Comparison of ENCODE assay signal across 8 cellular contexts in genomic region chr4:24583451-24584174, GRCh38. TPM values are rescaled to one million over a fixed set of nuclear protein-coding genes. Genes with fewer than 3 reads are reported as not detected.
DNase-seq lines count a peak whose midpoint lies in the region; ATAC-seq, FAIRE-seq and TF ChIP-seq lines count a peak whose summit lies in the region.

No MANE protein-coding gene starts in this region.

- POLR2A ChIA-PET in GM12878 (lab: Charles Lee) = interaction anchor here (0.7 to 1.2 kb wide), 2 partner anchors 9 to 10 kb away, joined by 3 to 6 read pairs; no protein-coding TSS in a partner anchor

- intact Hi-C loops in GM12878 (cut with micrococcal nuclease; ENCODE audit: unreplicated experiment) = loop anchor here (5.0 to 10.0 kb wide), 2 partner anchors 651 to 794 kb away; partner anchors contain the start of genes ANAPC4 and PI4K2B
- intact Hi-C loops in gastrocnemius medialis (cut with DNase I; ENCODE audit: low total_unique reads) = loop anchor here (1.0 to 10.0 kb wide), 5 partner anchors 112 to 651 kb away; partner anchors contain the start of gene PI4K2B

- BruUV-seq in GM12878 (replicated peaks; lab: Mats Ljungman, UMichigan) = TSS peak; percentile 69

- TF ChIP-seq RAD21 in GM12878 (IDR thresholded peaks at IDR 0.05; ENCODE audit: insufficient read depth, low read depth, low read length) = no peak

- CTCF ChIA-PET in GM12878 (lab: Yijun Ruan, JAX) = interaction anchor here (0.6 to 1.9 kb wide), 8 partner anchors 14 to 108 kb away, joined by 3 to 13 read pairs (median 4); no protein-coding TSS in a partner anchor

- H3K27ac ChIP-seq in GM12878 (ENCODE audit: control insufficient read depth, insufficient read depth) (peak overlapping the region; percentile 89), iPS DF 6.9 (ENCODE audit: low read length) (no peak overlapping the region), gastrocnemius medialis (peak overlapping the region; percentile 92 to 99 (median 98))

- WGBS in GM12878 (ENCODE audit: insufficient coverage, insufficient replicate concordance, low lambda C conversion rate, missing lambda C conversion rate) = 2% methylated on average over 21 of the region's 49 CpGs
- WGBS in iPS DF 6.9 (ENCODE audit: insufficient coverage, insufficient read length) = no CpG with 5 or more reads among the region's 49 CpGs

- peak; percentile 31 for ATAC-seq in GM18498 (IDR thresholded peaks at IDR 0.05; ENCODE audit: unreplicated experiment)
- peak; percentile 9 for ATAC-seq in HG02970 (IDR thresholded peaks at IDR 0.05; ENCODE audit: low FRiP score, unreplicated experiment)
- ATAC-seq in GM12878 = peak; percentile 51
- peak; percentile 46 to 56 for ATAC-seq in gastrocnemius medialis

- peak overlapping the region; percentile 95 for H3K9ac ChIP-seq in GM12878 (ENCODE audit: control insufficient read depth, insufficient read depth, low read length)

- SMC1A ChIA-PET in GM12878 (lab: Charles Lee; ENCODE audit: uncharacterized antibody, unreplicated experiment) = interaction anchor here (0.9 to 2.0 kb wide), 5 partner anchors 10 to 548 kb away, joined by 3 to 6 read pairs (median 3); no protein-coding TSS in a partner anchor

- in situ Hi-C loops in GM12878 (cut with MboI) = loop anchor here (10.0 to 25.0 kb wide), 2 partner anchors 651 to 1246 kb away; partner anchors contain the start of gene PI4K2B
- in situ Hi-C loops in gastrocnemius medialis (cut with MboI; ENCODE audit: low sequenced_read_pairs in 4 of 4) = loop anchor here in 2 of 4 donors (10.0 to 25.0 kb wide), 2 partner anchors 109 to 1329 kb away; partner anchors contain the start of gene SMIM20 (in 1 of the 2)

- TF ChIP-seq POLR2A in GM12878 (IDR thresholded peaks at IDR 0.05; ENCODE audit: low read depth, low read length) = no peak; the same call in 1 of the 2 replicates
- no peak for TF ChIP-seq POLR2A in gastrocnemius medialis (IDR thresholded peaks at IDR 0.05)

- peak overlapping the region; percentile 56 for H3K4me2 ChIP-seq in GM12878 (ENCODE audit: control insufficient read depth, insufficient read depth)

- no peaks in the 10 kb centered on the region for H3K9me3 ChIP-seq in GM12878 (replicated peaks; ENCODE audit: control insufficient read depth, insufficient read depth, low read length)
- no peaks in the 10 kb centered on the region for H3K9me3 ChIP-seq in iPS DF 6.9 (ENCODE audit: control insufficient read depth, insufficient read depth, low read length)
- no peaks in the 10 kb centered on the region for H3K9me3 ChIP-seq in gastrocnemius medialis

- RAD21 ChIA-PET in GM12878 (lab: Charles Lee; ENCODE audit: unreplicated experiment) = no interaction called here

- H3K4me1 ChIP-seq in GM12878 (ENCODE audit: control insufficient read depth, insufficient read depth, low read length) (peaks cover 7% of the 10 kb centered on the region), iPS DF 6.9 (ENCODE audit: control insufficient read depth, insufficient read depth, low read length) (peaks cover 2% of the 10 kb centered on the region; the same call in 1 of the 2 replicates), gastrocnemius medialis (peaks cover 36 to 43% of the 10 kb centered on the region in 2 donors)

- peak overlapping the region; percentile 71; the same call in 1 of the 2 replicates for H2AFZ ChIP-seq in GM12878 (ENCODE audit: control insufficient read depth, low read depth, low read length)

- H3K4me3 ChIP-seq in GM12878 (peak overlapping the region; percentile 70), iPS DF 6.9 (ENCODE audit: low read length) (peak overlapping the region; percentile 99), gastrocnemius medialis (peak overlapping the region; percentile 81 to 98 (median 94))

- no peaks in the 10 kb centered on the region; the same call in 1 of the 2 replicates for H4K20me1 ChIP-seq in GM12878 (ENCODE audit: control insufficient read depth, insufficient read depth)

- peaks cover 59% of the 10 kb centered on the region for H3K79me2 ChIP-seq in GM12878 (ENCODE audit: control insufficient read depth, insufficient read depth, low read length)

- no peaks in the 10 kb centered on the region for H3K27me3 ChIP-seq in GM12878 (replicated peaks in 1 of 2; ENCODE audit: control insufficient read depth in 2 of 2, insufficient read depth in 2 of 2, low read length in 1 of 2)
- H3K27me3 ChIP-seq in iPS DF 6.9 (ENCODE audit: control insufficient read depth, insufficient read depth, low read length) = no peaks in the 10 kb centered on the region
- no peaks in the 10 kb centered on the region for H3K27me3 ChIP-seq in gastrocnemius medialis

- peak; percentile 32 for DNase-seq in NCI-H187 treated with DMSO at 0.1 percent for 48 hours (lab: John Stamatoyannopoulos, UW)
- peak; percentile 17 for DNase-seq in T-helper 22 cell (ENCODE audit: low read depth)
- DNase-seq in GM12878 (ENCODE audit: low read depth, low spot score) = no peak
- no peak for DNase-seq in iPS DF 6.9 (ENCODE audit: low read depth, low spot score)
- peak; percentile 16 to 43 for DNase-seq in gastrocnemius medialis
- DNase-seq in epidermal melanocyte (ENCODE audit: insufficient read length, low spot score) = no peak

- FAIRE-seq in GM12878 (lab: Jason Lieb, UNC) = peak; percentile 68

- no peak for TF ChIP-seq CTCF in GM12878 (IDR thresholded peaks at IDR 0.05 in 2 of 3, conservative IDR thresholded peaks at IDR 0.05 in 1 of 3; ENCODE audit: control insufficient read depth in 2 of 3, extremely low read depth in 1 of 3, insufficient read depth in 1 of 3, low read depth in 3 of 3, low read length in 3 of 3)
- TF ChIP-seq CTCF in gastrocnemius medialis (IDR thresholded peaks at IDR 0.05 in 4 of 5, conservative IDR thresholded peaks at IDR 0.05 in 1 of 5) = no peak

- no peak for TF ChIP-seq EP300 in GM12878 (IDR thresholded peaks at IDR 0.05; ENCODE audit: borderline replicate concordance in 1 of 2, control insufficient read depth in 1 of 2, low read depth in 2 of 2, low read length in 2 of 2)

- H3K36me3 ChIP-seq in GM12878 (ENCODE audit: control insufficient read depth in 2 of 2, insufficient read depth in 2 of 2, low read length in 1 of 2) = peaks cover 0 to 7% of the 10 kb centered on the region in 2 experiments; a peak in 2 of 4 replicates
- H3K36me3 ChIP-seq in iPS DF 6.9 (ENCODE audit: control insufficient read depth, insufficient read depth, low read length) = no peaks in the 10 kb centered on the region
- H3K36me3 ChIP-seq in gastrocnemius medialis = no peaks in the 10 kb centered on the region

TF ChIP-seq in GM12878, 131 proteins besides CTCF, POLR2A, EP300 and RAD21 (continues in another document):
- no peak for TF ChIP-seq WRNIP1 (IDR thresholded peaks at IDR 0.05; ENCODE audit: borderline replicate concordance, low read depth, low read length)
- no peak for TF ChIP-seq HDAC6 (IDR thresholded peaks at IDR 0.05; ENCODE audit: unreplicated experiment)
- TF ChIP-seq BHLHE40 (IDR thresholded peaks at IDR 0.05; ENCODE audit: borderline replicate concordance in 1 of 2, low read depth in 2 of 2, low read length in 1 of 2) = no peak
- no peak for TF ChIP-seq BCLAF1 (IDR thresholded peaks at IDR 0.05)
- no peak for TF ChIP-seq DPF2 (IDR thresholded peaks at IDR 0.05)
- no peak for TF ChIP-seq MTA2 (IDR thresholded peaks at IDR 0.05; ENCODE audit: low read depth)
- TF ChIP-seq USF1 (IDR thresholded peaks at IDR 0.05; ENCODE audit: borderline replicate concordance, extremely low read length, insufficient read depth, low read depth, low read length) = no peak
- no peak for TF ChIP-seq TBL1XR1 (IDR thresholded peaks at IDR 0.05; ENCODE audit: low read depth, low read length)

RNA-seq across cellular contexts. Expression of gene DHX15, which starts 0.7 kb away (rescaled TPM):
- 593 and 596 TPM in 2 replicates for total RNA-seq in GM12878 (2013; cell fraction: nucleolus; rRNA removed)
- total RNA-seq in GM12878 (2014; rRNA removed) (269 and 322 TPM in 2 replicates), GM12878 (2014; rRNA removed; fragmentation: Illumina TruSeq; extraction: Trizol) (223 and 228 TPM in 2 replicates), GM12878 (2021) (166 and 167 TPM in 2 replicates), gastrocnemius medialis (10 to 100 TPM; 50.1 to 88.1 (median 61.2) TPM)
- polyA plus RNA-seq in GM12878 (2011; ENCODE audit: low read depth) = 104 TPM
- polyA plus RNA-seq in GM12878 (2011; rRNA removed) (242 and 333 TPM in 2 replicates), GM12878 (2014; fragmentation: Illumina TruSeq; extraction: Trizol) (201 and 240 TPM in 2 replicates), GM12878 (2014; fragmentation: Nextera tagmentation; extraction: Ambion mirVana) (100 to 1,000 TPM; 177 to 181 TPM), GM12878 (2014; rRNA removed) (147 and 166 TPM in 2 replicates), GM12878 (2016; fragmentation: Nextera tagmentation; extraction: Ambion mirVana) (100 to 1,000 TPM; 179 to 186 TPM)
- 92.7 and 108 TPM in 2 replicates for polyA plus RNA-seq in GM12878 (2011; cell fraction: cytosol; rRNA removed)
- 256 and 313 TPM in 2 replicates for polyA plus RNA-seq in GM12878 (2011; cell fraction: nucleus; rRNA removed)
- polyA plus RNA-seq in GM12878 (2012) = 107 and 121 TPM in 2 replicates
- 190 and 275 TPM in 2 replicates for polyA minus RNA-seq in GM12878 (2011; rRNA and poly(A)+ RNA removed)
- polyA minus RNA-seq in GM12878 (2011; cell fraction: cytosol; rRNA and poly(A)+ RNA removed) = 59.9 and 67.4 TPM in 2 replicates
- 224 and 298 TPM in 2 replicates for polyA minus RNA-seq in GM12878 (2011; cell fraction: nucleus; rRNA and poly(A)+ RNA removed)

Comparison
In these comparisons a context has a peak if more than half of its experiments do, and no peak if none do; other contexts are left out.
1. DNase-seq: peak in NCI-H187 treated with DMSO at 0.1 percent for 48 hours (single experiment), T-helper 22 cell (single experiment) and gastrocnemius medialis (2 of 2); none in GM12878 (single experiment), iPS DF 6.9 (single experiment) and epidermal melanocyte (single experiment).
2. Peak in every context shown above with its lines, with median percentiles within 50 percentile points of each other: ATAC-seq and H3K4me3 ChIP-seq.